ENCODE assay signal across 15 cellular contexts in the genomic region with DNA sequence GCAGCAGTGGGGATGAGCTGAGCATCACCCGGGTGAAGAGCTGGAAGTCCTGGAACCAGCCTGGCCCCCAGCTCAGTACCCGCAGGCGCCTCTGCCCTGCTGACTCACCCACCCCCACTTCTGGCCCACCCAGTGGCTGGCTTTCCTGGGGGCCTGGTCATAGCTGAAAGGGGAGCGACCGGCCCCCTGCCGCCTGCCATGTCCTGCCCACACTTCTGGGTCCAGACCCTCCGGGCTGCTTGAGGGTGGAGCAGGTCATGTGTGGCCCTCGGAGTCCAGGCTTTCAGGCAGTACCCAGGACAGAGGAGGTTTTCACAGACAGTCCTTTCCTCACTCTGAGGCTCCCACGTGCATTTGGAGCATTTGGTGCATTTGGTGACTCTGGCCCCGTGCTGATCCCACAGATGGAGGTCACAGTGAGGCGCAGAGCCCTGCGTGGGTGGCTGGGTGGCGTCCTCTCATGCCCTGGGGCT. TPM values are rescaled to one million over a fixed set of nuclear protein-coding genes. Genes with fewer than 3 reads are reported as not detected.
DNase-seq lines count a peak whose midpoint lies in the region; ATAC-seq, FAIRE-seq and TF ChIP-seq lines count a peak whose summit lies in the region.
"Had no signal": no experiment of that assay in that cellular context is flagged by ENCODE, and none has a peak within 500 bp of the region (broad histone marks: within the 10 kb centered on the region; RNA-seq: fewer than 3 reads in every experiment).

No MANE protein-coding gene starts in this region.

- no peaks in the 10 kb centered on the region for H3K36me3 ChIP-seq in SK-N-SH (replicated peaks in 1 of 2; ENCODE audit: control insufficient read depth in 1 of 2, insufficient read depth in 2 of 2, low read length in 1 of 2)
- no peaks in the 10 kb centered on the region for H3K36me3 ChIP-seq in H1 (ENCODE audit: control insufficient read depth in 2 of 4, insufficient read depth in 4 of 4, low read length in 3 of 4)
- H3K36me3 ChIP-seq: left lung had no signal

- no peak overlapping the region for H3K27ac ChIP-seq in SK-N-SH (ENCODE audit: low read depth in 2 of 2, low read length in 1 of 2)
- H3K27ac ChIP-seq in H1 (ENCODE audit: low read depth, low read length): no peak overlapping the region
- H3K27ac ChIP-seq: coronary artery, testis had no signal

- no peaks in the 10 kb centered on the region for H3K79me2 ChIP-seq in SK-N-SH (ENCODE audit: insufficient read depth)
- no peaks in the 10 kb centered on the region for H3K79me2 ChIP-seq in H1 (ENCODE audit: control insufficient read depth in 1 of 2, insufficient read depth in 2 of 2, low read length in 2 of 2)

- H3K27me3 Mint-ChIP-seq in activated CD4-positive, alpha-beta memory T cell treated with anti-CD3 and anti-CD28 coated beads for 36 hours: no peaks in the 10 kb centered on the region
- no peaks in the 10 kb centered on the region for H3K27me3 Mint-ChIP-seq in activated CD4-positive, alpha-beta memory T cell treated with anti-CD3 and anti-CD28 coated beads, Interleukin-2, amount 10 ng/mL, durations not matched to agents 7 days and 5 days
- H3K27me3 Mint-ChIP-seq in stimulated activated naive CD8-positive, alpha-beta T cell treated with anti-CD3 and anti-CD28 coated beads, Interleukin-15, amount 100 ng/mL, for 72 hours: no peaks in the 10 kb centered on the region

- 87% methylated on average over 3 of the region's 13 CpGs for WGBS in SK-N-SH (ENCODE audit: low lambda C conversion rate)
- WGBS in H1 (ENCODE audit: extremely low coverage in 1 of 2, insufficient coverage in 1 of 2, insufficient read length in 1 of 2, insufficient replicate concordance in 2 of 2, low coverage in 1 of 2, low lambda C conversion rate in 2 of 2, missing lambda C conversion rate in 1 of 2), 2 experiments: 83% methylated on average over 10 of the region's 13 CpGs; no CpG with 5 or more reads in 1 of the 2 experiments

- no peak overlapping the region for H3K23ac ChIP-seq in H1 (ENCODE audit: insufficient read length)

- no peaks in the 10 kb centered on the region for H3K79me1 ChIP-seq in H1 (ENCODE audit: low read depth, low read length)

- H3K4me2 ChIP-seq in SK-N-SH (0 out of 2 replicates have a peak overlapping the region, but pooled peaks have one; percentile 2), H1 (ENCODE audit: insufficient read depth in 1 of 2, low read depth in 2 of 2, low read length in 2 of 2) (no peak overlapping the region)

- H3K27me3 ChIP-seq in SK-N-SH (ENCODE audit: insufficient read depth) (no peaks in the 10 kb centered on the region), H1 (replicated peaks in 1 of 4; ENCODE audit: control insufficient read depth in 3 of 4, extremely low read depth in 1 of 4, insufficient read depth in 3 of 4, low read length in 3 of 4) (no peaks in the 10 kb centered on the region; a peak in 1 of 7 replicates)
- H3K27me3 ChIP-seq: testis had no signal

- H3K4me1 ChIP-seq in SK-N-SH (ENCODE audit: control insufficient read depth in 1 of 2, insufficient read depth in 2 of 2, low read depth in 1 of 2, low read length in 1 of 2) (no peaks in the 10 kb centered on the region; a peak in 1 of 4 replicates), H1 (replicated peaks in 1 of 4; ENCODE audit: control insufficient read depth in 3 of 4, insufficient read depth in 4 of 4, low read length in 3 of 4) (peaks cover 0 to 26% (median 18%) of the 10 kb centered on the region in 4 experiments; a peak in 6 of 7 replicates)

- H3K4ac ChIP-seq in H1 (replicated peaks; ENCODE audit: insufficient read length, low read depth, low read length): peak overlapping the region; percentile 46

- no peaks in the 10 kb centered on the region for H3K9me3 Mint-ChIP-seq in activated CD4-positive, alpha-beta memory T cell treated with anti-CD3 and anti-CD28 coated beads for 36 hours
- H3K9me3 Mint-ChIP-seq in activated CD4-positive, alpha-beta memory T cell treated with anti-CD3 and anti-CD28 coated beads, Interleukin-2, amount 10 ng/mL, durations not matched to agents 7 days and 5 days: no peaks in the 10 kb centered on the region
- H3K9me3 Mint-ChIP-seq in stimulated activated naive CD8-positive, alpha-beta T cell treated with anti-CD3 and anti-CD28 coated beads, Interleukin-15, amount 100 ng/mL, for 72 hours: no peaks in the 10 kb centered on the region

- peak; percentile 19 for ATAC-seq in stimulated activated naive CD8-positive, alpha-beta T cell treated with anti-CD3 and anti-CD28 coated beads, Interleukin-15, amount 100 ng/mL, for 72 hours
- ATAC-seq in HG03469 (IDR thresholded peaks at IDR 0.05; ENCODE audit: unreplicated experiment): no peak
- ATAC-seq: left lung had no signal

- H2BK15ac ChIP-seq in H1 (ENCODE audit: low read length): peak overlapping the region; percentile 75

- H3F3A ChIP-seq in SK-N-SH (replicated peaks; ENCODE audit: insufficient read depth): peaks cover 3% of the 10 kb centered on the region

- POLR2A ChIA-PET in activated CD4-positive, alpha-beta memory T cell treated with anti-CD3 and anti-CD28 coated beads for 36 hours (lab: Charles Lee): interaction anchor here (1.6 kb wide), 1 partner anchor 11 kb away, joined by 5 read pairs; the partner anchor contains the start of gene CDT1
- POLR2A ChIA-PET in activated CD4-positive, alpha-beta memory T cell treated with anti-CD3 and anti-CD28 coated beads, Interleukin-2, amount 10 ng/mL, durations not matched to agents 7 days and 5 days (lab: Charles Lee): no interaction called here
- POLR2A ChIA-PET in SK-N-SH (lab: Yijun Ruan, JAX) (interaction anchor here (1.1 kb wide), 1 partner anchor 17 kb away, joined by 4 read pairs; no protein-coding TSS in a partner anchor), H1 (lab: Charles Lee; ENCODE audit: partially characterized antibody) (interaction anchor here (0.6 to 2.5 kb wide), 5 partner anchors 9 to 43 kb away, joined by 3 to 6 read pairs (median 3); no protein-coding TSS in a partner anchor)

- H3K23me2 ChIP-seq in H1 (ENCODE audit: low read depth, low read length): no peaks in the 10 kb centered on the region; the same call in 1 of the 2 replicates

- H4K8ac ChIP-seq in H1 (ENCODE audit: extremely low read depth, insufficient read depth, low read length): peak overlapping the region; percentile 71

- no peak for DNase-seq in activated CD4-positive, alpha-beta memory T cell treated with anti-CD3 and anti-CD28 coated beads for 36 hours
- DNase-seq in activated CD4-positive, alpha-beta memory T cell treated with anti-CD3 and anti-CD28 coated beads, Interleukin-2, amount 10 ng/mL, durations not matched to agents 7 days and 5 days: no peak
- DNase-seq in SK-N-SH (no peak), H1 (ENCODE audit: low read depth in 1 of 2, low spot score in 2 of 2) (no peak), hepatic stellate cell (ENCODE audit: low spot score) (no peak), GM19240 (ENCODE audit: insufficient read length, low spot score) (no peak)
- no peak for DNase-seq in stimulated activated naive CD8-positive, alpha-beta T cell treated with anti-CD3 and anti-CD28 coated beads, Interleukin-15, amount 100 ng/mL, for 72 hours
- DNase-seq: NCI-H187 treated with DMSO at 0.1 percent for 48 hours, NCI-H69, testis had no signal

- intact Hi-C loops in activated CD4-positive, alpha-beta memory T cell treated with anti-CD3 and anti-CD28 coated beads for 36 hours (cut with micrococcal nuclease): no loop called here

- no peaks in the 10 kb centered on the region for H3K36me3 Mint-ChIP-seq in activated CD4-positive, alpha-beta memory T cell treated with anti-CD3 and anti-CD28 coated beads for 36 hours
- no peaks in the 10 kb centered on the region for H3K36me3 Mint-ChIP-seq in activated CD4-positive, alpha-beta memory T cell treated with anti-CD3 and anti-CD28 coated beads, Interleukin-2, amount 10 ng/mL, durations not matched to agents 7 days and 5 days (ENCODE audit: low read depth)

- peak overlapping the region; percentile 98 for H4K91ac ChIP-seq in H1 (replicated peaks; ENCODE audit: insufficient read length, low read length)

- peak overlapping the region; percentile 78; the same call in 1 of the 2 replicates for H2BK5ac ChIP-seq in H1 (ENCODE audit: low read depth, low read length)

- TF ChIP-seq CTCF in SK-N-SH (IDR thresholded peaks at IDR 0.05): no peak
- no peak for TF ChIP-seq CTCF in H1 (IDR thresholded peaks at IDR 0.05; ENCODE audit: control extremely low read depth in 1 of 3, insufficient read depth in 1 of 3, low read depth in 1 of 3, low read length in 3 of 3)

- H3K4me3 Mint-ChIP-seq in activated CD4-positive, alpha-beta memory T cell treated with anti-CD3 and anti-CD28 coated beads for 36 hours: no peak overlapping the region
- H3K4me3 Mint-ChIP-seq in activated CD4-positive, alpha-beta memory T cell treated with anti-CD3 and anti-CD28 coated beads, Interleukin-2, amount 10 ng/mL, durations not matched to agents 7 days and 5 days: no peak overlapping the region
- peak overlapping the region in 1 of 2 donors; percentile 79 for H3K4me3 Mint-ChIP-seq in stimulated activated naive CD8-positive, alpha-beta T cell treated with anti-CD3 and anti-CD28 coated beads, Interleukin-15, amount 100 ng/mL, for 72 hours

- H3K18ac ChIP-seq in H1 (ENCODE audit: extremely low read depth, low read length): peak overlapping the region; percentile 9

- H2AFZ ChIP-seq in SK-N-SH (ENCODE audit: low read depth): no peak overlapping the region
- no peak overlapping the region for H2AFZ ChIP-seq in H1 (ENCODE audit: low read length)

- H3K14ac ChIP-seq in H1 (ENCODE audit: insufficient read length): no peak overlapping the region

- CTCF ChIA-PET in activated CD4-positive, alpha-beta memory T cell treated with anti-CD3 and anti-CD28 coated beads for 36 hours (lab: Charles Lee): interaction anchor here (1.8 to 2.1 kb wide), 2 partner anchors 20 to 65 kb away, joined by 6 to 9 read pairs; partner anchors contain the start of genes APRT, GALNS and TRAPPC2L
- CTCF ChIA-PET in activated CD4-positive, alpha-beta memory T cell treated with anti-CD3 and anti-CD28 coated beads, Interleukin-2, amount 10 ng/mL, durations not matched to agents 7 days and 5 days (lab: Charles Lee): no interaction called here
- CTCF ChIA-PET in SK-N-SH (lab: Yijun Ruan, JAX): interaction anchor here (0.6 to 1.2 kb wide), 4 partner anchors 11 to 375 kb away, joined by 3 read pairs; partner anchors contain the start of gene CDT1
- CTCF ChIA-PET in H1 (lab: Charles Lee; ENCODE audit: partially characterized antibody): interaction anchor here (0.6 to 1.8 kb wide), 7 partner anchors 8 to 497 kb away, joined by 3 to 8 read pairs (median 5); no protein-coding TSS in a partner anchor

- no peak overlapping the region; the same call in 1 of the 2 replicates for H2AK5ac ChIP-seq in H1 (ENCODE audit: low read depth, low read length)

- peak overlapping the region; percentile 97; the same call in 1 of the 2 replicates for H2BK12ac ChIP-seq in H1 (ENCODE audit: low read depth, low read length)

- no peak overlapping the region for H3K56ac ChIP-seq in H1 (replicated peaks; ENCODE audit: insufficient read length, low read depth, low read length)

- no peak for TF ChIP-seq POLR2A in H1 (IDR thresholded peaks at IDR 0.05; ENCODE audit: control extremely low read depth in 1 of 2, low read depth in 2 of 2, low read length in 2 of 2)

- FAIRE-seq in H1 (lab: Jason Lieb, UNC): no peak
- FAIRE-seq: A204.1 had no signal

- H3K4me3 ChIP-seq in SK-N-SH (ENCODE audit: low read depth in 2 of 2, low read length in 1 of 2): no peak overlapping the region
- H3K4me3 ChIP-seq in H1 (ENCODE audit: extremely low read depth in 1 of 4, insufficient read depth in 2 of 4, low read depth in 3 of 4, low read length in 4 of 4): no peak overlapping the region; a peak in 1 of 8 replicates
- H3K4me3 ChIP-seq: coronary artery, left lung, testis had no signal

- no peak for TF ChIP-seq EP300 in SK-N-SH (IDR thresholded peaks at IDR 0.05; ENCODE audit: borderline replicate concordance in 1 of 2, low read depth in 1 of 2, low read length in 1 of 2)
- TF ChIP-seq EP300 in H1 (IDR thresholded peaks at IDR 0.05; ENCODE audit: borderline replicate concordance in 1 of 2, low read depth in 2 of 2, low read length in 2 of 2): no peak

- peaks cover 54% of the 10 kb centered on the region for H3K4me1 Mint-ChIP-seq in activated CD4-positive, alpha-beta memory T cell treated with anti-CD3 and anti-CD28 coated beads for 36 hours (ENCODE audit: low read depth)
- H3K4me1 Mint-ChIP-seq in activated CD4-positive, alpha-beta memory T cell treated with anti-CD3 and anti-CD28 coated beads, Interleukin-2, amount 10 ng/mL, durations not matched to agents 7 days and 5 days: peaks cover 56% of the 10 kb centered on the region
- H3K4me1 Mint-ChIP-seq in stimulated activated naive CD8-positive, alpha-beta T cell treated with anti-CD3 and anti-CD28 coated beads, Interleukin-15, amount 100 ng/mL, for 72 hours: peaks cover 56% of the 10 kb centered on the region

- 0 out of 2 replicates have a peak overlapping the region, but pooled peaks have one; percentile 48 for H2BK20ac ChIP-seq in H1 (ENCODE audit: low read length)

- TF ChIP-seq RAD21 in SK-N-SH (IDR thresholded peaks at IDR 0.05; ENCODE audit: low read length) (no peak), H1 (IDR thresholded peaks at IDR 0.05 in 1 of 2, conservative IDR thresholded peaks at IDR 0.05 in 1 of 2; ENCODE audit: low read depth in 2 of 2, low read length in 2 of 2) (no peak)

- H3K9me3 ChIP-seq in SK-N-SH (no peaks in the 10 kb centered on the region), H1 (ENCODE audit: insufficient read depth in 2 of 2, low read depth in 1 of 2, low read length in 1 of 2) (no peaks in the 10 kb centered on the region)
- H3K9me3 ChIP-seq: left lung, testis had no signal

- no peak overlapping the region for H2BK120ac ChIP-seq in H1 (replicated peaks; ENCODE audit: low read depth, low read length)

- H4K20me1 ChIP-seq in SK-N-SH (ENCODE audit: insufficient read depth) (no peaks in the 10 kb centered on the region), H1 (replicated peaks in 1 of 2; ENCODE audit: control insufficient read depth in 1 of 2, insufficient read depth in 2 of 2, low read length in 2 of 2) (no peaks in the 10 kb centered on the region)

- peak overlapping the region; percentile 4 for H4K5ac ChIP-seq in H1 (ENCODE audit: insufficient read length, low read depth, low read length)

- no peaks in the 10 kb centered on the region for H3K9me2 ChIP-seq in SK-N-SH

- H3K9ac ChIP-seq in SK-N-SH (no peak overlapping the region), H1 (replicated peaks in 1 of 4; ENCODE audit: extremely low read depth in 1 of 4, low read depth in 3 of 4, low read length in 3 of 4) (no peak overlapping the region)

- H3K27ac Mint-ChIP-seq in activated CD4-positive, alpha-beta memory T cell treated with anti-CD3 and anti-CD28 coated beads for 36 hours: peak overlapping the region; percentile 19
- H3K27ac Mint-ChIP-seq in activated CD4-positive, alpha-beta memory T cell treated with anti-CD3 and anti-CD28 coated beads, Interleukin-2, amount 10 ng/mL, durations not matched to agents 7 days and 5 days: no peak overlapping the region
- H3K27ac Mint-ChIP-seq in stimulated activated naive CD8-positive, alpha-beta T cell treated with anti-CD3 and anti-CD28 coated beads, Interleukin-15, amount 100 ng/mL, for 72 hours: no peak overlapping the region

RNA-seq across cellular contexts. Expression of gene PIEZO1, which starts 7.1 kb away (rescaled TPM):
- 100 to 1,000 TPM; 221 to 234 TPM for total RNA-seq in activated CD4-positive, alpha-beta memory T cell treated with anti-CD3 and anti-CD28 coated beads for 36 hours
- total RNA-seq in activated CD4-positive, alpha-beta memory T cell treated with anti-CD3 and anti-CD28 coated beads, Interleukin-2, amount 10 ng/mL, durations not matched to agents 7 days and 5 days: 100 to 1,000 TPM; 308 to 323 TPM
- 111 and 184 TPM in 2 replicates for polyA plus RNA-seq in SK-N-SH (2012; rRNA removed)
- polyA plus RNA-seq in SK-N-SH (2012; cell fraction: cytosol; rRNA removed): 45.3 and 86.3 TPM in 2 replicates
- 670 and 1,039 TPM in 2 replicates for polyA plus RNA-seq in SK-N-SH (2012; cell fraction: nucleus; rRNA removed)
- 63.6 and 67.5 TPM in 2 replicates for total RNA-seq in H1 (2021; fragmentation: NEBNext Ultra II Directional; extraction: Animal tissue kit (Norgen Biotek cat#: 25700))
- polyA plus RNA-seq in H1 (2011; rRNA removed): 42.3 and 62.6 TPM in 2 replicates
- 43.1 TPM for polyA plus RNA-seq in H1 (2011; cell fraction: cytosol; rRNA removed)
- polyA plus RNA-seq in H1 (2011; cell fraction: nucleus; rRNA removed): 361 TPM
- 37.5 to 75.6 TPM (median 65.9 TPM) in 4 replicates for polyA plus RNA-seq in H1 (2012, experiment 1 of 2)
- 43.7 TPM for polyA plus RNA-seq in H1 (2012, experiment 2 of 2)
- polyA plus RNA-seq in H1 (2013, experiment 1 of 2): 76.1 TPM
- 73.2 TPM for polyA plus RNA-seq in H1 (2013, experiment 2 of 2)
- polyA minus RNA-seq in H1 (2011; rRNA and poly(A)+ RNA removed): 19.7 and 34.2 TPM in 2 replicates
- polyA minus RNA-seq in H1 (2011; cell fraction: cytosol; rRNA and poly(A)+ RNA removed): 33.0 TPM
- 63.0 TPM for polyA minus RNA-seq in H1 (2011; cell fraction: nucleus; rRNA and poly(A)+ RNA removed)
- polyA plus RNA-seq: neural cell had no signal

RNA-seq across cellular contexts. Expression of gene CDT1, which starts 11.5 kb away (rescaled TPM):
- 100 to 1,000 TPM; 169 to 183 TPM for total RNA-seq in activated CD4-positive, alpha-beta memory T cell treated with anti-CD3 and anti-CD28 coated beads for 36 hours
- 100 to 1,000 TPM; 133 to 137 TPM for total RNA-seq in activated CD4-positive, alpha-beta memory T cell treated with anti-CD3 and anti-CD28 coated beads, Interleukin-2, amount 10 ng/mL, durations not matched to agents 7 days and 5 days
- polyA plus RNA-seq in SK-N-SH (2012; rRNA removed) (3.1 and 6.1 TPM in 2 replicates), H1 (2011; rRNA removed) (76.7 and 141 TPM in 2 replicates)
- 1.5 and 4.3 TPM in 2 replicates for polyA plus RNA-seq in SK-N-SH (2012; cell fraction: cytosol; rRNA removed)
- 8.0 and 8.2 TPM in 2 replicates for polyA plus RNA-seq in SK-N-SH (2012; cell fraction: nucleus; rRNA removed)
- 95.4 and 96.5 TPM in 2 replicates for total RNA-seq in H1 (2021; fragmentation: NEBNext Ultra II Directional; extraction: Animal tissue kit (Norgen Biotek cat#: 25700))
- polyA plus RNA-seq in H1 (2011; cell fraction: cytosol; rRNA removed): 58.9 TPM
- 87.0 TPM for polyA plus RNA-seq in H1 (2011; cell fraction: nucleus; rRNA removed)
- 38.0 to 88.5 TPM (median 80.4 TPM) in 4 replicates for polyA plus RNA-seq in H1 (2012, experiment 1 of 2)
- polyA plus RNA-seq in H1 (2012, experiment 2 of 2): 81.9 TPM
- 43.2 TPM for polyA plus RNA-seq in H1 (2013, experiment 1 of 2)
- 40.8 TPM for polyA plus RNA-seq in H1 (2013, experiment 2 of 2)
- 33.2 and 36.2 TPM in 2 replicates for polyA minus RNA-seq in H1 (2011; rRNA and poly(A)+ RNA removed)
- polyA minus RNA-seq in H1 (2011; cell fraction: cytosol; rRNA and poly(A)+ RNA removed): 144 TPM
- polyA minus RNA-seq in H1 (2011; cell fraction: nucleus; rRNA and poly(A)+ RNA removed): 89.1 TPM

RNA-seq across cellular contexts. Expression of gene APRT, which starts 19.6 kb away (rescaled TPM):
- 100 to 1,000 TPM; 270 to 272 TPM for total RNA-seq in activated CD4-positive, alpha-beta memory T cell treated with anti-CD3 and anti-CD28 coated beads for 36 hours
- total RNA-seq in activated CD4-positive, alpha-beta memory T cell treated with anti-CD3 and anti-CD28 coated beads, Interleukin-2, amount 10 ng/mL, durations not matched to agents 7 days and 5 days: 100 to 1,000 TPM; 129 to 136 TPM
- polyA plus RNA-seq in SK-N-SH (2012; rRNA removed) (178 and 192 TPM in 2 replicates), H1 (2011; rRNA removed) (267 and 272 TPM in 2 replicates)
- polyA plus RNA-seq in SK-N-SH (2012; cell fraction: cytosol; rRNA removed): 87.4 and 115 TPM in 2 replicates
- polyA plus RNA-seq in SK-N-SH (2012; cell fraction: nucleus; rRNA removed): 186 and 231 TPM in 2 replicates
- total RNA-seq in H1 (2021; fragmentation: NEBNext Ultra II Directional; extraction: Animal tissue kit (Norgen Biotek cat#: 25700)): 221 and 244 TPM in 2 replicates
- polyA plus RNA-seq in H1 (2011; cell fraction: cytosol; rRNA removed): 183 TPM
- 229 TPM for polyA plus RNA-seq in H1 (2011; cell fraction: nucleus; rRNA removed)
- 277 to 336 TPM (median 307 TPM) in 4 replicates for polyA plus RNA-seq in H1 (2012, experiment 1 of 2)
- polyA plus RNA-seq in H1 (2012, experiment 2 of 2): 319 TPM
- polyA plus RNA-seq in H1 (2013, experiment 1 of 2): 268 TPM
- 292 TPM for polyA plus RNA-seq in H1 (2013, experiment 2 of 2)
- polyA minus RNA-seq in H1 (2011; rRNA and poly(A)+ RNA removed): 35.1 and 46.4 TPM in 2 replicates
- 153 TPM for polyA minus RNA-seq in H1 (2011; cell fraction: cytosol; rRNA and poly(A)+ RNA removed)
- polyA minus RNA-seq in H1 (2011; cell fraction: nucleus; rRNA and poly(A)+ RNA removed): 113 TPM
